7 cellular contexts compared by ENCODE assay signal in the genomic region with DNA sequence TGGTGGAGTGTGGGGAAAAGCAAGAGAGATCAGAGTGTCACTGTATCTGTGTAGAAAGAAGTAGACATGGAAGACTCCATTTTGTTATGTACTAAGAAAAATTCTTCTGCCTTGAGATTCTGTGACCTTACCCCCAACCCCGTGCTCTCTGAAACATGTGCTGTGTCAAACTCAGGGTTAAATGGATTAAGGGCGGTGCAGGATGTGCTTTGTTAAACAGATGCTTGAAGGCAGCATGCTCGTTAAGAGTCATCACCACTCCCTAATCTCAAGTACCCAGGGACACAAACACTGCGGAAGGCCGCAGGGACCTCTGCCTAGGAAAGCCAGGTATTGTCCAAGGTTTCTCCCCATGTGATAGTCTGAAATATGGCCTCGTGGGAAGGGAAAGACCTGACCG. TPM values are rescaled to one million over a fixed set of nuclear protein-coding genes. Genes with fewer than 3 reads are reported as not detected.
DNase-seq lines count a peak whose midpoint lies in the region; ATAC-seq and TF ChIP-seq lines count a peak whose summit lies in the region.
"Not testable (repeated sequence)": the region's sequence is repeated elsewhere in the genome, so short reads cannot be mapped to it uniquely, and the experiment has no call there.

No MANE protein-coding gene starts in this region.

- ATAC-seq in CD4-positive, CD25-positive, alpha-beta regulatory T cell (ENCODE audit: low read depth in 2 of 2); activated naive CD8-positive, alpha-beta T cell treated with anti-CD3 and anti-CD28 coated beads, Interleukin-2, amount 50 U/mL, for 24 hours: not testable (repeated sequence)

- H3K79me2 ChIP-seq in hepatocyte = peaks cover 84% of the 10 kb centered on the region
- H3K79me2 ChIP-seq in smooth muscle cell (ENCODE audit: low read depth) = peaks cover 84% of the 10 kb centered on the region

- H3K9ac ChIP-seq in HUES48 (ENCODE audit: low read depth, low read length); smooth muscle cell (ENCODE audit: low read depth): not testable (repeated sequence)

- H3K4me2 ChIP-seq in hepatocyte = not testable (repeated sequence)
- peak overlapping the region; percentile 85 for H3K4me2 ChIP-seq in smooth muscle cell

- H4K20me1 ChIP-seq in hepatocyte (ENCODE audit: insufficient read depth, poor library complexity, severe bottlenecking) = peaks cover 35% of the 10 kb centered on the region
- peaks cover 91% of the 10 kb centered on the region for H4K20me1 ChIP-seq in smooth muscle cell (ENCODE audit: low read depth)

- H3K4me3 ChIP-seq in CD4-positive, CD25-positive, alpha-beta regulatory T cell (ENCODE audit: low read depth, low read length); HUES48 (ENCODE audit: low read depth, low read length); SJSA1; hepatocyte; smooth muscle cell: not testable (repeated sequence)

- WGBS in hepatocyte (ENCODE audit: low lambda C conversion rate, missing lambda C conversion rate) = 33% methylated on average over 3 of the region's 7 CpGs
- 3% methylated on average over 5 of the region's 7 CpGs for WGBS in smooth muscle cell (ENCODE audit: low lambda C conversion rate)

- H2AFZ ChIP-seq in hepatocyte; smooth muscle cell (ENCODE audit: low read depth): not testable (repeated sequence)

- peak overlapping the region in 2 of 3 donors; percentile 56 to 62 for H3K27ac Mint-ChIP-seq in CD4-positive, CD25-positive, alpha-beta regulatory T cell
- H3K27ac Mint-ChIP-seq in activated naive CD8-positive, alpha-beta T cell treated with anti-CD3 and anti-CD28 coated beads, Interleukin-2, amount 50 U/mL, for 24 hours = peak overlapping the region; percentile 65
- peak overlapping the region; percentile 55 to 86 (median 82) for H3K27ac Mint-ChIP-seq in nephron

- H3F3A ChIP-seq in smooth muscle cell (ENCODE audit: low read depth) = peaks cover 17% of the 10 kb centered on the region

- not testable (repeated sequence) for H3K27me3 ChIP-seq in CD4-positive, CD25-positive, alpha-beta regulatory T cell (ENCODE audit: control insufficient read depth, insufficient read depth, low read length); HUES48 (ENCODE audit: control insufficient read depth, insufficient read depth, low read length); SJSA1 (replicated peaks); hepatocyte; smooth muscle cell (ENCODE audit: low read depth)

- not testable (repeated sequence) for H3K4me3 Mint-ChIP-seq in CD4-positive, CD25-positive, alpha-beta regulatory T cell; activated naive CD8-positive, alpha-beta T cell treated with anti-CD3 and anti-CD28 coated beads, Interleukin-2, amount 50 U/mL, for 24 hours; nephron

- H3K9me3 ChIP-seq in CD4-positive, CD25-positive, alpha-beta regulatory T cell (ENCODE audit: control insufficient read depth in 2 of 2, low read length in 2 of 2); HUES48 (ENCODE audit: control insufficient read depth, insufficient read depth, low read length); SJSA1 (replicated peaks); hepatocyte (ENCODE audit: low read depth); smooth muscle cell (replicated peaks; ENCODE audit: low read depth): not testable (repeated sequence)

- not testable (repeated sequence) for DNase-seq in CD4-positive, CD25-positive, alpha-beta regulatory T cell; SJSA1 (ENCODE audit: low read depth in 1 of 2, low spot score in 2 of 2); activated naive CD8-positive, alpha-beta T cell treated with anti-CD3 and anti-CD28 coated beads, Interleukin-2, amount 50 U/mL, for 24 hours; hepatocyte (ENCODE audit: low spot score); smooth muscle cell (lab: John Stamatoyannopoulos, UW; ENCODE audit: unreplicated experiment)

- H3K9me3 Mint-ChIP-seq in CD4-positive, CD25-positive, alpha-beta regulatory T cell; activated naive CD8-positive, alpha-beta T cell treated with anti-CD3 and anti-CD28 coated beads, Interleukin-2, amount 50 U/mL, for 24 hours; nephron: not testable (repeated sequence)

- H3K4me1 Mint-ChIP-seq in CD4-positive, CD25-positive, alpha-beta regulatory T cell = peaks cover 0 to 17% (median 9%) of the 10 kb centered on the region in 4 donors
- peaks cover 37% of the 10 kb centered on the region for H3K4me1 Mint-ChIP-seq in activated naive CD8-positive, alpha-beta T cell treated with anti-CD3 and anti-CD28 coated beads, Interleukin-2, amount 50 U/mL, for 24 hours
- peaks cover 62% of the 10 kb centered on the region for H3K4me1 Mint-ChIP-seq in nephron

- H3K4me1 ChIP-seq in CD4-positive, CD25-positive, alpha-beta regulatory T cell (ENCODE audit: control insufficient read depth, insufficient read depth, low read length, poor library complexity, severe bottlenecking) = not testable (repeated sequence)
- H3K4me1 ChIP-seq in HUES48 (ENCODE audit: control insufficient read depth, insufficient read depth, low read length) (peaks cover 59% of the 10 kb centered on the region), SJSA1 (replicated peaks) (peaks cover 37% of the 10 kb centered on the region), hepatocyte (ENCODE audit: insufficient read depth) (peaks cover 41% of the 10 kb centered on the region), smooth muscle cell (ENCODE audit: low read depth) (peaks cover 32% of the 10 kb centered on the region)

- H3K36me3 Mint-ChIP-seq in CD4-positive, CD25-positive, alpha-beta regulatory T cell; activated naive CD8-positive, alpha-beta T cell treated with anti-CD3 and anti-CD28 coated beads, Interleukin-2, amount 50 U/mL, for 24 hours (ENCODE audit: low read depth); nephron (ENCODE audit: low read depth): not testable (repeated sequence)

- not testable (repeated sequence) for TF ChIP-seq CTCF in hepatocyte (IDR thresholded peaks at IDR 0.05; ENCODE audit: poor library complexity); nephron (IDR thresholded peaks at IDR 0.05; ENCODE audit: unreplicated experiment in 3 of 3); smooth muscle cell (IDR thresholded peaks at IDR 0.05; ENCODE audit: borderline replicate concordance, insufficient read depth, poor library complexity, severe bottlenecking)

- H3K27ac ChIP-seq in CD4-positive, CD25-positive, alpha-beta regulatory T cell (ENCODE audit: insufficient read depth, low read length, poor library complexity, severe bottlenecking) = not testable (repeated sequence)
- peak overlapping the region; percentile 92 for H3K27ac ChIP-seq in HUES48 (ENCODE audit: low read depth, low read length)
- H3K27ac ChIP-seq in SJSA1 = peak overlapping the region; percentile 59
- peak overlapping the region; percentile 91 for H3K27ac ChIP-seq in hepatocyte
- H3K27ac ChIP-seq in smooth muscle cell (ENCODE audit: low read depth) = peak overlapping the region; percentile 94

- not testable (repeated sequence) for H3K36me3 ChIP-seq in CD4-positive, CD25-positive, alpha-beta regulatory T cell (ENCODE audit: control insufficient read depth, insufficient read depth, low read length); HUES48 (ENCODE audit: control insufficient read depth, insufficient read depth, low read length); hepatocyte (replicated peaks; ENCODE audit: insufficient read depth, low read depth); smooth muscle cell (ENCODE audit: low read depth)
- peaks cover 23% of the 10 kb centered on the region for H3K36me3 ChIP-seq in SJSA1

- H3K27me3 Mint-ChIP-seq in CD4-positive, CD25-positive, alpha-beta regulatory T cell; activated naive CD8-positive, alpha-beta T cell treated with anti-CD3 and anti-CD28 coated beads, Interleukin-2, amount 50 U/mL, for 24 hours; nephron (ENCODE audit: low read depth): not testable (repeated sequence)

- not testable (repeated sequence) for H3K9me2 ChIP-seq in hepatocyte (replicated peaks; ENCODE audit: insufficient read depth)

RNA-seq across cellular contexts. Expression of gene VAV2, which starts 34.4 kb away (rescaled TPM):
- 0.67 TPM for total RNA-seq in CD4-positive, CD25-positive, alpha-beta regulatory T cell
- under 1 TPM in 3 of 4 donors, not detected in 1; 0.24 to 0.40 (median 0.35) TPM for polyA plus RNA-seq in CD4-positive, CD25-positive, alpha-beta regulatory T cell
- 12.2 and 25.0 TPM in 2 replicates for total RNA-seq in SJSA1 (2014; rRNA removed; shearing (Covaris generic))
- total RNA-seq in hepatocyte = 22.2 and 24.9 TPM in 2 replicates
- 27.5 and 27.7 TPM in 2 replicates for polyA plus RNA-seq in hepatocyte
- 26.2 and 27.4 TPM in 2 replicates for total RNA-seq in smooth muscle cell
- 35.3 and 59.4 TPM in 2 replicates for polyA plus RNA-seq in smooth muscle cell
